Comparison of ENCODE assay signal across 33 cellular contexts in the genomic region with DNA sequence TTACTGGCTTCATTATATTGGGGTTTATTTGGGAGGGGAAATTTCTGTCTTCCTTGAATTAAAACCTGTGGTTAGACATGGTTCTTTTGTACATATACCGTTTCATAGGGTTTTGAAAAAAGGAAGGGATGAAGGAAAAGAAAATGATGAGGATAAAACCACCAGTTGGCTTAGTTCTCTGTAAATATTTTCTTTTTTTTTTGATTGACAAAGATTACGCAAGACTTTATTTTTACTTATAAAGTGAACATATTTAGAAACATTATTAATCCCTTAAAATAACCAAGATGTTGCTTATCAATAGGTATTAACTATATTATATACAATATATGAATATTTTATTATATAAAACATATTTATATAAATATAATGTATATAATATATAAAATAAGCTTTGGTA. TPM values are rescaled to one million over a fixed set of nuclear protein-coding genes. Genes with fewer than 3 reads are reported as not detected.
"Had no signal": no experiment of that assay in that cellular context is flagged by ENCODE, and none has a peak within 500 bp of the region (broad histone marks: within the 10 kb centered on the region; RNA-seq: fewer than 3 reads in every experiment).

No MANE protein-coding gene starts in this region.

- H2AFZ ChIP-seq: hepatocyte had no signal

- H3K4me3 ChIP-seq: adrenal gland, body of pancreas, esophagus muscularis mucosa, gastroesophageal sphincter, heart right ventricle, hepatocyte had no signal

- FAIRE-seq: colon had no signal

- ATAC-seq: activated CD4-positive, CD25-positive, alpha-beta regulatory T cell treated with anti-CD3 and anti-CD28 coated beads, Interleukin-2, amount 50 U/mL, for 24 hours; activated CD8-positive, alpha-beta T cell treated with anti-CD3 and anti-CD28 coated beads for 36 hours; activated naive CD8-positive, alpha-beta T cell treated with anti-CD3 and anti-CD28 coated beads, Interleukin-2, amount 50 U/mL, for 24 hours; activated T-cell treated with anti-CD3 and anti-CD28 coated beads, Interleukin-2, amount 50 U/mL, for 4 hours; activated T-helper 17 cell treated with anti-CD3 and anti-CD28 coated beads, Interleukin-2, amount 50 U/mL, for 72 hours; body of pancreas; effector memory CD8-positive, alpha-beta T cell; foreskin keratinocyte; gastroesophageal sphincter; heart right ventricle had no signal

- H3K27me3 ChIP-seq: adrenal gland, body of pancreas, foreskin keratinocyte, hepatocyte had no signal

- H3K36me3 ChIP-seq: adrenal gland, esophagus muscularis mucosa, gastroesophageal sphincter, heart right ventricle, WERI-Rb-1 had no signal

- H3K4me1 ChIP-seq: adrenal gland, body of pancreas, esophagus muscularis mucosa, foreskin keratinocyte, gastroesophageal sphincter, heart right ventricle had no signal

- H3K9me3 ChIP-seq: adrenal gland, heart right ventricle had no signal

- H3K79me2 ChIP-seq: hepatocyte had no signal

- H3K4me2 ChIP-seq: hepatocyte had no signal

- DNase-seq: activated B cell treated with CpG ODN at 0.5 μM for 24 hours; activated CD4-positive, alpha-beta T cell treated with anti-CD3 and anti-CD28 coated beads for 48 hours; activated CD4-positive, alpha-beta T cell treated with anti-CD3 and anti-CD28 coated beads, Interleukin-2, amount 50 U/mL, for 1 hour; activated CD4-positive, alpha-beta T cell treated with anti-CD3 and anti-CD28 coated beads, Interleukin-2, amount 50 U/mL, for 48 hours; activated CD8-positive, alpha-beta memory T cell treated with anti-CD3 and anti-CD28 coated beads for 24 hours; activated CD8-positive, alpha-beta T cell treated with anti-CD3 and anti-CD28 coated beads for 36 hours; activated effector memory CD4-positive, alpha-beta T cell treated with Interleukin-2 at 50 U/mL for 16 hours; activated naive CD4-positive, alpha-beta T cell treated with anti-CD3 and anti-CD28 coated beads for 36 hours; activated naive CD8-positive, alpha-beta T cell treated with anti-CD3 and anti-CD28 coated beads for 36 hours; activated naive CD8-positive, alpha-beta T cell treated with anti-CD3 and anti-CD28 coated beads, Interleukin-2, amount 50 U/mL, for 24 hours; activated T-cell treated with anti-CD3 and anti-CD28 coated beads, Interleukin-2, amount 50 U/mL, for 4 hours; adrenal gland; amygdala; aorta; body of pancreas; caudate nucleus; cortex of kidney; dermis blood vessel endothelial cell; effector CD4-positive, alpha-beta T cell; effector memory CD8-positive, alpha-beta T cell; erythroblast; foreskin keratinocyte; heart right ventricle; T-helper 2 cell; WERI-Rb-1 had no signal

- H3K27ac ChIP-seq: adrenal gland, body of pancreas, esophagus muscularis mucosa, foreskin keratinocyte, gastroesophageal sphincter, heart right ventricle, hepatocyte, WERI-Rb-1 had no signal

RNA-seq across cellular contexts. Expression of gene TUBA3E, which starts 45.1 kb away (rescaled TPM):
- total RNA-seq: activated B cell treated with CpG ODN at 0.5 μM for 24 hours; activated CD8-positive, alpha-beta T cell treated with anti-CD3 and anti-CD28 coated beads for 36 hours; activated naive CD4-positive, alpha-beta T cell treated with anti-CD3 and anti-CD28 coated beads for 36 hours; activated naive CD8-positive, alpha-beta T cell treated with anti-CD3 and anti-CD28 coated beads for 36 hours; activated T-cell treated with anti-CD3 and anti-CD28 coated beads, Interleukin-2, amount 50 U/mL, for 4 hours; activated T-helper 17 cell treated with anti-CD3 and anti-CD28 coated beads, Interleukin-2, amount 50 U/mL, for 72 hours; adrenal gland; aorta; body of pancreas; chondrocyte; dermis blood vessel endothelial cell; esophagus muscularis mucosa; foreskin keratinocyte; gastroesophageal sphincter; glomerular endothelial cell had no signal
- polyA plus RNA-seq: adrenal gland, foreskin keratinocyte had no signal
